1 cellular context compared by ENCODE assay signal in genomic region chr10:98470850-98471249, GRCh38.
TF ChIP-seq lines count a peak whose summit lies in the region.

No MANE protein-coding gene starts in this region.

TF ChIP-seq in GM23338, 12 proteins besides CTCF, POLR2A, EP300 and RAD21:
- TF ChIP-seq REST (IDR thresholded peaks at IDR 0.05; ENCODE audit: unreplicated experiment): no peak
- TF ChIP-seq ZNF331 (CRISPR knock-in tag; IDR thresholded peaks at IDR 0.05; ENCODE audit: low read depth): no peak
- TF ChIP-seq JUNB (IDR thresholded peaks at IDR 0.05; ENCODE audit: unreplicated experiment): no peak
- no peak for TF ChIP-seq ZNF114 (CRISPR knock-in tag; IDR thresholded peaks at IDR 0.05)
- TF ChIP-seq NANOG (IDR thresholded peaks at IDR 0.05; ENCODE audit: borderline replicate concordance): no peak
- no peak for TF ChIP-seq ZNF462 (CRISPR knock-in tag; IDR thresholded peaks at IDR 0.05)
- no peak for TF ChIP-seq POLR2AphosphoS5 (IDR thresholded peaks at IDR 0.05; ENCODE audit: low read depth)
- TF ChIP-seq CREB1 (CRISPR knock-in tag; IDR thresholded peaks at IDR 0.05; ENCODE audit: low read depth): no peak
- TF ChIP-seq STAT1 (IDR thresholded peaks at IDR 0.05; ENCODE audit: unreplicated experiment): no peak
- no peak for TF ChIP-seq EZH2phosphoT487 (IDR thresholded peaks at IDR 0.05; ENCODE audit: unreplicated experiment)
- TF ChIP-seq EZH2 (IDR thresholded peaks at IDR 0.05; ENCODE audit: low read depth, unreplicated experiment): no peak
TF ChIP-seq in GM23338: peak in this region for 0.
